In the genomic region with DNA sequence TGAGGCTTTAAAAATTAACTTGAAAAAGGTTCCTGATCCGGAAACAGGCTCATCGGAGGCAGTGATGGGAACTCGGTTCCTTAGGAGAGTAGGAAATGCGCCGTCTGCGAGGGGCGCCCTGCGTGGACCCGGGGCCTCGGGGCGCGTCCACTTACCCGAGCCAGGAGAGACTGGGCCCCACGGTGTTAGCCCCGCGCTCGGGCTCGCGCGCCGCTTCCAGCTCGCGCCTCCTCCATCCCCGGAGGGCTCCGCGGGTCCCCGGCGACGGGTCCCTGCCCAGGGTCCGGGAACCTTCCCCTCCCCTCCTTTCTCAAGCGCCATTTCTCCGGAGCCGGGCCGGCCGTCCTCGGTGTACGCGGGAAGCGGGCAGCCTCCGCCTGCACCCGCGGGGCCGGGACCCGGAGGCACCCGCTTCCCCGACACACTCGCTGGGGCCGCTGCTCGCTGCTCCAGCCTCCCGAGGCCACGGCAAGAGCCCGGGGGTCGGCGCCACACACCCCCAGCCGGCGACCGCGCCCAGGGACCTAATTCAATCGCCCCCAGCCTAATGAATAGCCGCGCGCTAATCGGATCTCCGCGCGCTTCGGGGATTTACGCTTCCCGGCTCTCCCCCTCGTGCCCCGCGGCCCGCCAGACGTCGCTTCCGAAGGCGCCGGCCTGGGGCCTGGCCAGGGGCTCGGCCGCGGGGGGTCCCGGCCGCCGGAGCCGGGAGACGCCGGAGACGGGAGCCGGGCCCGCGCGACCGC, we compare ENCODE assay signal across 9 cellular contexts. TPM values are rescaled to one million over a fixed set of nuclear protein-coding genes. Genes with fewer than 3 reads are reported as not detected.
DNase-seq lines count a peak whose midpoint lies in the region; ATAC-seq, FAIRE-seq and TF ChIP-seq lines count a peak whose summit lies in the region.
"Had no signal": no experiment of that assay in that cellular context is flagged by ENCODE, and none has a peak within 500 bp of the region (broad histone marks: within the 10 kb centered on the region; RNA-seq: fewer than 3 reads in every experiment).

No MANE protein-coding gene starts in this region.

- no peak for TF ChIP-seq RAD21 in GM12878 (IDR thresholded peaks at IDR 0.05; ENCODE audit: insufficient read depth, low read depth, low read length)

- H3K4me2 ChIP-seq in GM12878 (ENCODE audit: control insufficient read depth, insufficient read depth), result 0 out of 2 replicates have a peak overlapping the region, but pooled peaks have one; percentile 42

- H3K79me2 ChIP-seq in GM12878 (ENCODE audit: control insufficient read depth, insufficient read depth, low read length), result no peaks in the 10 kb centered on the region

- no peak for TF ChIP-seq POLR2A in GM12878 (IDR thresholded peaks at IDR 0.05; ENCODE audit: low read depth, low read length)

- H3K4me1 Mint-ChIP-seq in activated CD4-positive, alpha-beta T cell treated with anti-CD3 and anti-CD28 coated beads, Interleukin-2, amount 10 ng/mL, durations not matched to agents 24 days and 14 days, result peaks cover 12% of the 10 kb centered on the region
- peaks cover 16% of the 10 kb centered on the region for H3K4me1 Mint-ChIP-seq in activated CD8-positive, alpha-beta T cell treated with anti-CD3 and anti-CD28 coated beads for 36 hours (ENCODE audit: low read depth)

- intact Hi-C loops in activated CD4-positive, alpha-beta T cell treated with anti-CD3 and anti-CD28 coated beads, Interleukin-2, amount 10 ng/mL, durations not matched to agents 24 days and 14 days (cut with micrococcal nuclease), result loop anchor here (10.0 kb wide), 1 partner anchor 1578 kb away; no protein-coding TSS in a partner anchor
- intact Hi-C loops in GM12878 (cut with micrococcal nuclease; ENCODE audit: unreplicated experiment) (loop anchor here (10.0 kb wide), 1 partner anchor 98 kb away; the partner anchor contains the start of gene SLC38A10), left lung (cut with DNase I) (loop anchor here in 1 of 2 donors (10.0 kb wide), 1 partner anchor 92 kb away; no protein-coding TSS in a partner anchor)
- intact Hi-C loops in activated CD8-positive, alpha-beta T cell treated with anti-CD3 and anti-CD28 coated beads for 36 hours (cut with micrococcal nuclease), result no loop called here

- SMC1A ChIA-PET in GM12878 (lab: Charles Lee; ENCODE audit: uncharacterized antibody, unreplicated experiment), result no interaction called here

- H3K9ac ChIP-seq in GM12878 (ENCODE audit: control insufficient read depth, insufficient read depth, low read length), result no peak overlapping the region; the same call in 1 of the 2 replicates

- H3K36me3 Mint-ChIP-seq in activated CD4-positive, alpha-beta T cell treated with anti-CD3 and anti-CD28 coated beads, Interleukin-2, amount 10 ng/mL, durations not matched to agents 24 days and 14 days (ENCODE audit: low read depth), result peaks cover 5% of the 10 kb centered on the region
- no peaks in the 10 kb centered on the region for H3K36me3 Mint-ChIP-seq in activated CD8-positive, alpha-beta T cell treated with anti-CD3 and anti-CD28 coated beads for 36 hours (ENCODE audit: low read depth)

- FAIRE-seq in GM12878 (lab: Jason Lieb, UNC), result no peak

- H3K4me1 ChIP-seq in GM12878 (ENCODE audit: control insufficient read depth, insufficient read depth, low read length), result no peaks in the 10 kb centered on the region
- peaks cover 32 to 85% of the 10 kb centered on the region in 2 donors for H3K4me1 ChIP-seq in left lung
- peaks cover 25% of the 10 kb centered on the region for H3K4me1 ChIP-seq in thymus (ENCODE audit: control insufficient read depth, insufficient read depth, low read length)

- CTCF ChIA-PET in GM12878 (lab: Yijun Ruan, JAX), result no interaction called here
- CTCF ChIA-PET in activated CD8-positive, alpha-beta T cell treated with anti-CD3 and anti-CD28 coated beads for 36 hours (lab: Charles Lee), result interaction anchor here (1.0 kb wide), 1 partner anchor 13 kb away, joined by 3 read pairs; no protein-coding TSS in a partner anchor

- no peak for TF ChIP-seq EP300 in GM12878 (IDR thresholded peaks at IDR 0.05; ENCODE audit: borderline replicate concordance in 1 of 2, control insufficient read depth in 1 of 2, low read depth in 2 of 2, low read length in 2 of 2)

- no peaks in the 10 kb centered on the region; the same call in 2 of the 3 replicates for H3K9me3 ChIP-seq in GM12878 (replicated peaks; ENCODE audit: control insufficient read depth, insufficient read depth, low read length)
- no peaks in the 10 kb centered on the region for H3K9me3 ChIP-seq in left lung
- no peaks in the 10 kb centered on the region for H3K9me3 ChIP-seq in thymus (ENCODE audit: control insufficient read depth)

- H3K27me3 Mint-ChIP-seq in activated CD4-positive, alpha-beta T cell treated with anti-CD3 and anti-CD28 coated beads, Interleukin-2, amount 10 ng/mL, durations not matched to agents 24 days and 14 days, result peaks cover 56% of the 10 kb centered on the region
- H3K27me3 Mint-ChIP-seq in activated CD8-positive, alpha-beta T cell treated with anti-CD3 and anti-CD28 coated beads for 36 hours, result peaks cover 60% of the 10 kb centered on the region

- no peak overlapping the region for H2AFZ ChIP-seq in GM12878 (ENCODE audit: control insufficient read depth, low read depth, low read length)

- no peaks in the 10 kb centered on the region for H3K36me3 ChIP-seq in GM12878 (ENCODE audit: control insufficient read depth in 2 of 2, insufficient read depth in 2 of 2, low read length in 1 of 2)
- no peaks in the 10 kb centered on the region for H3K36me3 ChIP-seq in left lung
- peaks cover 5% of the 10 kb centered on the region for H3K36me3 ChIP-seq in thymus (ENCODE audit: control insufficient read depth, insufficient read depth)

- no peaks in the 10 kb centered on the region for H3K9me3 Mint-ChIP-seq in activated CD4-positive, alpha-beta T cell treated with anti-CD3 and anti-CD28 coated beads, Interleukin-2, amount 10 ng/mL, durations not matched to agents 24 days and 14 days
- H3K9me3 Mint-ChIP-seq in activated CD8-positive, alpha-beta T cell treated with anti-CD3 and anti-CD28 coated beads for 36 hours, result no peaks in the 10 kb centered on the region

- no peak for ATAC-seq in GM12878
- no peak for ATAC-seq in left lung
- ATAC-seq in activated CD8-positive, alpha-beta T cell treated with anti-CD3 and anti-CD28 coated beads for 36 hours, result no peak

- H3K4me3 Mint-ChIP-seq in activated CD4-positive, alpha-beta T cell treated with anti-CD3 and anti-CD28 coated beads, Interleukin-2, amount 10 ng/mL, durations not matched to agents 24 days and 14 days, result no peak overlapping the region
- no peak overlapping the region for H3K4me3 Mint-ChIP-seq in activated CD8-positive, alpha-beta T cell treated with anti-CD3 and anti-CD28 coated beads for 36 hours

- DNase-seq in activated CD4-positive, alpha-beta T cell treated with anti-CD3 and anti-CD28 coated beads, Interleukin-2, amount 10 ng/mL, durations not matched to agents 24 days and 14 days, result no peak
- DNase-seq in activated CD4-positive, alpha-beta T cell treated with anti-CD3 and anti-CD28 coated beads for 48 hours, result no peak
- no peak for DNase-seq in GM12878 (ENCODE audit: low read depth, low spot score)
- no peak for DNase-seq in left lung
- DNase-seq in occipital lobe (lab: John Stamatoyannopoulos, UW), result no peak
- DNase-seq in stimulated activated CD4-positive, alpha-beta T cell treated with anti-CD3 and anti-CD28 coated beads, Interleukin-4, amount 100 ng/mL, for 24 hours, result no peak
- DNase-seq in activated CD8-positive, alpha-beta T cell treated with anti-CD3 and anti-CD28 coated beads for 36 hours, result no peak

- RAD21 ChIA-PET in GM12878 (lab: Charles Lee; ENCODE audit: unreplicated experiment), result no interaction called here

- WGBS in GM12878 (ENCODE audit: insufficient coverage, insufficient replicate concordance, low lambda C conversion rate, missing lambda C conversion rate), result 26% methylated on average over 61 of the region's 93 CpGs
- WGBS in thymus, result 2% methylated on average over 93 of the region's 93 CpGs

- H3K4me3 ChIP-seq in GM12878 (no peak overlapping the region), left lung (peak overlapping the region; percentile 69 to 72), thymus (ENCODE audit: low read length) (peak overlapping the region; percentile 53)

- POLR2A ChIA-PET in GM12878 (lab: Charles Lee), result no interaction called here
- POLR2A ChIA-PET in activated CD8-positive, alpha-beta T cell treated with anti-CD3 and anti-CD28 coated beads for 36 hours (lab: Charles Lee), result no interaction called here

- H3K27me3 ChIP-seq in GM12878 (replicated peaks in 1 of 2; ENCODE audit: control insufficient read depth in 2 of 2, insufficient read depth in 2 of 2, low read length in 1 of 2) (peaks cover 26 to 31% of the 10 kb centered on the region in 2 experiments), left lung (peaks cover 0 to 87% of the 10 kb centered on the region in 2 donors), thymus (ENCODE audit: control insufficient read depth, insufficient read depth) (peaks cover 38% of the 10 kb centered on the region)

- H4K20me1 ChIP-seq in GM12878 (ENCODE audit: control insufficient read depth, insufficient read depth), result no peaks in the 10 kb centered on the region

- peak overlapping the region; percentile 20 for H3K27ac Mint-ChIP-seq in activated CD4-positive, alpha-beta T cell treated with anti-CD3 and anti-CD28 coated beads, Interleukin-2, amount 10 ng/mL, durations not matched to agents 24 days and 14 days
- H3K27ac Mint-ChIP-seq in activated CD8-positive, alpha-beta T cell treated with anti-CD3 and anti-CD28 coated beads for 36 hours, result no peak overlapping the region

- TF ChIP-seq CTCF in GM12878 (IDR thresholded peaks at IDR 0.05 in 2 of 3, conservative IDR thresholded peaks at IDR 0.05 in 1 of 3; ENCODE audit: control insufficient read depth in 2 of 3, extremely low read depth in 1 of 3, insufficient read depth in 1 of 3, low read depth in 3 of 3, low read length in 3 of 3) (no peak), left lung (IDR thresholded peaks at IDR 0.05) (no peak)
- no peak for TF ChIP-seq CTCF in activated CD8-positive, alpha-beta T cell treated with anti-CD3 and anti-CD28 coated beads for 36 hours (IDR thresholded peaks at IDR 0.05)

- in situ Hi-C loops in GM12878 (cut with MboI), result no loop called here

- BruUV-seq in GM12878 (replicated peaks; lab: Mats Ljungman, UMichigan), result no TSS peak

- no peak overlapping the region for H3K27ac ChIP-seq in GM12878 (ENCODE audit: control insufficient read depth, insufficient read depth)
- peak overlapping the region; percentile 93 to 94 for H3K27ac ChIP-seq in left lung
- peak overlapping the region; percentile 42 for H3K27ac ChIP-seq in thymus (ENCODE audit: low read depth)

RNA-seq across cellular contexts. Expression of gene BAHCC1, which starts 2.2 kb away (rescaled TPM):
- 0.05 TPM in 1 of 2 replicates, not detected in the other for total RNA-seq in activated CD4-positive, alpha-beta T cell treated with anti-CD3 and anti-CD28 coated beads, Interleukin-2, amount 10 ng/mL, durations not matched to agents 24 days and 14 days
- 0.32 and 0.84 TPM in 2 replicates for total RNA-seq in GM12878 (2013; cell fraction: nucleolus; rRNA removed)
- total RNA-seq in GM12878 (2014; rRNA removed) (under 0.01 TPM in 1 of 2 replicates, not detected in the other), GM12878 (2014; rRNA removed; fragmentation: Illumina TruSeq; extraction: Trizol) (not detected in 2 replicates), GM12878 (2021) (0.10 and 0.45 TPM in 2 replicates), left lung (10 to 100 TPM; 13.6 to 19.8 TPM), occipital lobe (7.6 TPM)
- not detected for polyA plus RNA-seq in GM12878 (2011; ENCODE audit: low read depth)
- polyA plus RNA-seq in GM12878 (2011; rRNA removed) (0.12 TPM in 1 of 2 replicates, not detected in the other), GM12878 (2014; fragmentation: Illumina TruSeq; extraction: Trizol) (not detected in 2 replicates), GM12878 (2014; fragmentation: Nextera tagmentation; extraction: Ambion mirVana) (not detected), GM12878 (2014; rRNA removed) (0.03 TPM in 2 replicates), GM12878 (2016; fragmentation: Nextera tagmentation; extraction: Ambion mirVana) (under 1 TPM in 1 of 2 experiments, not detected in 1; 0.14 TPM), thymus (7.3 TPM)
- 0.01 and 0.07 TPM in 2 replicates for polyA plus RNA-seq in GM12878 (2011; cell fraction: cytosol; rRNA removed)
- 0.32 and 0.75 TPM in 2 replicates for polyA plus RNA-seq in GM12878 (2011; cell fraction: nucleus; rRNA removed)
- 0.03 and 0.07 TPM in 2 replicates for polyA plus RNA-seq in GM12878 (2012)
- 0.10 TPM in 1 of 2 replicates, not detected in the other for polyA minus RNA-seq in GM12878 (2011; rRNA and poly(A)+ RNA removed)
- polyA minus RNA-seq in GM12878 (2011; cell fraction: cytosol; rRNA and poly(A)+ RNA removed), result not detected in 2 replicates
- 0.48 and 0.67 TPM in 2 replicates for polyA minus RNA-seq in GM12878 (2011; cell fraction: nucleus; rRNA and poly(A)+ RNA removed)
- under 1 TPM; 0.40 to 0.65 TPM for total RNA-seq in activated CD8-positive, alpha-beta T cell treated with anti-CD3 and anti-CD28 coated beads for 36 hours
- total RNA-seq: activated CD8-positive, alpha-beta memory T cell treated with anti-CD3 and anti-CD28 coated beads for 36 hours had no signal
